Comparison of ENCODE assay signal across 12 cellular contexts in the genomic region with DNA sequence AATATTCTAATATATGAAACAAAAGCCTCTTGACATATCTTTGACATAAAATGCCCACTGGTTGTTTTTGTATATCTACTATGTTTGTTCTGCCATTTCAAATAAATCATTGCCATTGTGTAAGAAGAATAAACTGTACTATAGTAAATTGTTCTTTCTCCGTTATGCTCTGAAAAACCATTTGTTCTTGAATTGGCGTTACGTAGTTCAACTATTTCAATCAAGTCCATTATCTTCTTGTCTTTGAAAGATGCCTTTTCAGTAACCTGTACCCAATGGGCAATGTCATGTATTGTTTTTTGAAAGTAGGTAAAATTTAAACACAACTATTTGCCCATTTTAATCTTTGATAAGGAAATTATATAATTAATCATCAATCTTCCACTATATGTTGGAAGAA.
A peak's percentile ranks its signal among the peaks of the same experiment; 100 is the strongest.
DNase-seq lines count a peak whose midpoint lies in the region; TF ChIP-seq lines count a peak whose summit lies in the region.
"Had no signal": no experiment of that assay in that cellular context is flagged by ENCODE, and none has a peak within 500 bp of the region (broad histone marks: within the 10 kb centered on the region; RNA-seq: fewer than 3 reads in every experiment).

No MANE protein-coding gene starts in this region.

- H3K23ac ChIP-seq in H9 (ENCODE audit: insufficient read length, low read depth, low read length) = no peak overlapping the region

- peak overlapping the region; percentile 85 for H3K4me2 ChIP-seq in Karpas-422 (ENCODE audit: low read depth, low read length, poor library complexity, severe bottlenecking)
- H3K4me2 ChIP-seq in H9 (ENCODE audit: insufficient read depth, insufficient read length, low read length) = no peak overlapping the region

- H4K5ac ChIP-seq in H9 (ENCODE audit: insufficient read length, low read depth, low read length) = no peak overlapping the region

- no peaks in the 10 kb centered on the region for H3K23me2 ChIP-seq in H9 (ENCODE audit: insufficient read length, low read depth, low read length, poor library complexity, severe bottlenecking)

- H3T11ph ChIP-seq in H9 (ENCODE audit: low read length) = no peak overlapping the region

- H3K9me3 ChIP-seq in BE2C (no peaks in the 10 kb centered on the region), Karpas-422 (ENCODE audit: low read length) (no peaks in the 10 kb centered on the region), muscle layer of duodenum (ENCODE audit: control insufficient read depth in 1 of 2, low read length in 2 of 2) (no peaks in the 10 kb centered on the region), H9 (ENCODE audit: control insufficient read depth, low read depth, low read length) (no peaks in the 10 kb centered on the region)

- H3K27ac Mint-ChIP-seq in T-helper 2 cell treated with Interferon-gamma antibody and Interleukin-4, amounts not matched to agents 5 μg/mL and 100 μg/mL, for 36 hours = no peak overlapping the region
- H3K27ac Mint-ChIP-seq in H9 = no peak overlapping the region

- H2BK20ac ChIP-seq in H9 (ENCODE audit: low read depth, low read length, poor library complexity, severe bottlenecking) = no peak overlapping the region

- in situ Hi-C loops in astrocyte of the cerebellum (cut with HindIII; ENCODE audit: low sequenced_read_pairs) = no loop called here

- no peaks in the 10 kb centered on the region for H3K79me1 ChIP-seq in H9 (ENCODE audit: insufficient read depth, low read depth, low read length, poor library complexity, severe bottlenecking)

- H3K4me3 ChIP-seq in BE2C (ENCODE audit: low read depth, low read length) (peak overlapping the region; percentile 90), Karpas-422 (ENCODE audit: low read length) (peak overlapping the region; percentile 73), astrocyte of the cerebellum (ENCODE audit: low read depth, low read length) (peak overlapping the region; percentile 74), muscle layer of duodenum (ENCODE audit: low read depth in 1 of 2, low read length in 2 of 2) (peak overlapping the region in 1 of 2 donors; percentile 92)

- no peak overlapping the region for H2AK5ac ChIP-seq in H9 (ENCODE audit: insufficient read length, low read length)

- H3K27me3 Mint-ChIP-seq in T-helper 2 cell treated with Interferon-gamma antibody and Interleukin-4, amounts not matched to agents 5 μg/mL and 100 μg/mL, for 36 hours (ENCODE audit: low read depth) = no peaks in the 10 kb centered on the region
- H3K27me3 Mint-ChIP-seq in H9 (ENCODE audit: low read depth) = no peaks in the 10 kb centered on the region

- no peaks in the 10 kb centered on the region for H3K9me3 Mint-ChIP-seq in T-helper 2 cell treated with Interferon-gamma antibody and Interleukin-4, amounts not matched to agents 5 μg/mL and 100 μg/mL, for 36 hours
- no peaks in the 10 kb centered on the region for H3K9me3 Mint-ChIP-seq in H9
- H3K9me3 Mint-ChIP-seq: activated naive CD4-positive, alpha-beta T cell treated with anti-CD3 and anti-CD28 coated beads, Interleukin-2, amount 50 U/mL, for 72 hours had no signal

- H3K9me2 ChIP-seq in Karpas-422 (replicated peaks; ENCODE audit: insufficient read depth, low read length) = no peaks in the 10 kb centered on the region

- H3K27me3 ChIP-seq in BE2C = no peaks in the 10 kb centered on the region
- no peaks in the 10 kb centered on the region for H3K27me3 ChIP-seq in Karpas-422 (ENCODE audit: low read length)
- H3K27me3 ChIP-seq in muscle layer of duodenum (ENCODE audit: low read depth, low read length) = no peaks in the 10 kb centered on the region
- no peaks in the 10 kb centered on the region for H3K27me3 ChIP-seq in H9 (ENCODE audit: insufficient read depth, low read length)

- no peak overlapping the region for H2BK120ac ChIP-seq in H9 (ENCODE audit: low read depth, low read length, poor library complexity, severe bottlenecking)

- no peak overlapping the region for H2BK15ac ChIP-seq in H9 (ENCODE audit: low read depth, low read length)

- H3K4me1 Mint-ChIP-seq in T-helper 2 cell treated with Interferon-gamma antibody and Interleukin-4, amounts not matched to agents 5 μg/mL and 100 μg/mL, for 36 hours (ENCODE audit: low read depth) = peaks cover 40% of the 10 kb centered on the region
- peaks cover 11 to 21% of the 10 kb centered on the region in 2 experiments for H3K4me1 Mint-ChIP-seq in H9

- no peak overlapping the region for H4K91ac ChIP-seq in H9 (ENCODE audit: insufficient read length, low read depth, low read length)

- TF ChIP-seq CTCF in BE2C (IDR thresholded peaks at IDR 0.05; ENCODE audit: low read depth, low read length) = no peak
- no peak for TF ChIP-seq CTCF in astrocyte of the cerebellum (IDR thresholded peaks at IDR 0.05; ENCODE audit: low read depth, low read length, missing control alignments)
- TF ChIP-seq CTCF in H9 (conservative IDR thresholded peaks at IDR 0.05) = no peak

- H3K36me3 ChIP-seq in BE2C (no peaks in the 10 kb centered on the region), Karpas-422 (ENCODE audit: insufficient read depth, low read length) (no peaks in the 10 kb centered on the region), muscle layer of duodenum (ENCODE audit: control insufficient read depth in 1 of 2, insufficient read depth in 2 of 2, low read length in 2 of 2) (no peaks in the 10 kb centered on the region)

- no peak overlapping the region for H4K8ac ChIP-seq in H9 (replicated peaks; ENCODE audit: insufficient read length, low read depth, low read length)

- peak overlapping the region; percentile 70 for H3K9ac ChIP-seq in Karpas-422 (ENCODE audit: low read length)
- H3K9ac ChIP-seq in H9 (ENCODE audit: extremely low read depth, insufficient read length, low read length) = no peak overlapping the region

- H2BK12ac ChIP-seq in H9 (ENCODE audit: insufficient read length, low read depth, low read length) = no peak overlapping the region

- H3K79me2 ChIP-seq in Karpas-422 (ENCODE audit: low read length) (peaks cover 82% of the 10 kb centered on the region), H9 (ENCODE audit: insufficient read depth, low read length) (no peaks in the 10 kb centered on the region)

- no peak overlapping the region for H3K14ac ChIP-seq in H9 (ENCODE audit: insufficient read depth, low read length)

- H3K4me1 ChIP-seq in BE2C = no peaks in the 10 kb centered on the region; the same call in 1 of the 2 replicates
- H3K4me1 ChIP-seq in Karpas-422 (ENCODE audit: low read length) = peaks cover 84% of the 10 kb centered on the region
- peaks cover 0 to 11% of the 10 kb centered on the region in 2 donors for H3K4me1 ChIP-seq in muscle layer of duodenum (ENCODE audit: control insufficient read depth in 1 of 2, insufficient read depth in 2 of 2, low read length in 2 of 2)
- H3K4me1 ChIP-seq in H9 (ENCODE audit: insufficient read depth, low read length) = peaks cover 2% of the 10 kb centered on the region; the same call in 1 of the 2 replicates

- H3K56ac ChIP-seq in H9 (ENCODE audit: insufficient read length, low read depth, low read length) = no peak overlapping the region

- no peak overlapping the region for H2BK5ac ChIP-seq in H9 (ENCODE audit: insufficient read length, low read length)

- peak overlapping the region; percentile 76 for H3K27ac ChIP-seq in Karpas-422 (ENCODE audit: low read length)
- peak overlapping the region; percentile 88 for H3K27ac ChIP-seq in muscle layer of duodenum (ENCODE audit: low read length)
- H3K27ac ChIP-seq in H9 (ENCODE audit: insufficient read length, low read depth, low read length) = no peak overlapping the region

- H4K20me1 ChIP-seq in Karpas-422 (ENCODE audit: insufficient read depth, low read depth, low read length) (no peaks in the 10 kb centered on the region), H9 (ENCODE audit: control insufficient read depth, insufficient read depth, insufficient read length) (no peaks in the 10 kb centered on the region)

- DNase-seq in BE2C (no peak), Karpas-422 (peak; percentile 52), astrocyte of the cerebellum (ENCODE audit: low read depth) (no peak), AG20443 (ENCODE audit: low spot score) (no peak), germinal center (ENCODE audit: low spot score) (no peak), H9 (no peak)
- no peak for DNase-seq in T-helper 2 cell treated with Interferon-gamma antibody and Interleukin-4, amounts not matched to agents 5 μg/mL and 100 μg/mL, for 36 hours (ENCODE audit: low spot score)
- DNase-seq: mesendoderm; NCI-H345; stimulated activated CD4-positive, alpha-beta T cell treated with anti-CD3 and anti-CD28 coated beads, Interleukin-15, amount 100 ng/mL, for 24 hours had no signal

- H2AFZ ChIP-seq in Karpas-422 (ENCODE audit: low read length) (no peak overlapping the region), H9 (ENCODE audit: low read length) (no peak overlapping the region)

- no peak overlapping the region for H3K4me3 Mint-ChIP-seq in T-helper 2 cell treated with Interferon-gamma antibody and Interleukin-4, amounts not matched to agents 5 μg/mL and 100 μg/mL, for 36 hours
- H3K4me3 Mint-ChIP-seq in H9 = no peak overlapping the region

- H3K18ac ChIP-seq in H9 (ENCODE audit: insufficient read length, low read depth, low read length) = no peak overlapping the region

- no peak overlapping the region for H3K4ac ChIP-seq in H9 (ENCODE audit: low read depth, low read length)

- no CpG with 5 or more reads among the region's 3 CpGs for WGBS in H9 (ENCODE audit: extremely low coverage, insufficient read length, low lambda C conversion rate)

- peaks cover 23% of the 10 kb centered on the region for H3K36me3 Mint-ChIP-seq in T-helper 2 cell treated with Interferon-gamma antibody and Interleukin-4, amounts not matched to agents 5 μg/mL and 100 μg/mL, for 36 hours (ENCODE audit: low read depth)
- no peaks in the 10 kb centered on the region for H3K36me3 Mint-ChIP-seq in H9 (ENCODE audit: insufficient read depth in 1 of 3, low read depth in 3 of 3)
- H3K36me3 Mint-ChIP-seq: activated naive CD4-positive, alpha-beta T cell treated with anti-CD3 and anti-CD28 coated beads, Interleukin-2, amount 50 U/mL, for 72 hours had no signal
